2 cellular contexts compared by ENCODE assay signal in the genomic region with DNA sequence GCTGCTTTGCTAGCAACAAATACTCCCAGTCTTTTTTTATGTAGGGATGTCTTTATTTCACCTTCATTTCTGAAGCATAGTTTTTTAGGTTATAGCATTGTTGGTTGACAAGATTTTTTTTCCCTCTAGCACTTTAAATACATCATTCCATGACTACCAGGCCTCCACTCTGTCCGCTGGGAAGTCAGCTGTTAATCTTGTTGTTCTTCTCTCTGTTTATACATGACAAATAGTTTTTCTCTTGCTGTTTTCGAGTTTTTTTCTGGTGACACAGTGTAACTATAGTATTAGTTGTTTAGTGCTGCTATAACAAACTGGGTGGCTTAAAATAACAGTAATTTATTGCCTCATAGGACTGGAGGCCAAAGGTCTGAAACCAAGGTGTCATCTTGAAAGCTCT.
TF ChIP-seq lines count a peak whose summit lies in the region.

No MANE protein-coding gene starts in this region.

TF ChIP-seq in HepG2, 621 proteins besides CTCF, POLR2A, EP300 and RAD21 (continued from another document):
- no peak for TF ChIP-seq ZNF749 (CRISPR knock-in tag; IDR thresholded peaks at IDR 0.05; ENCODE audit: borderline replicate concordance)

TF ChIP-seq in WTC11, 78 proteins besides CTCF, POLR2A, EP300 and RAD21:
- peak; percentile 64; the same call in 1 of the 2 replicates for TF ChIP-seq ZNF317 (CRISPR knock-in tag; IDR thresholded peaks at IDR 0.05; ENCODE audit: borderline replicate concordance, low read depth)
- no peak for TF ChIP-seq GTF2I (CRISPR knock-in tag; conservative IDR thresholded peaks at IDR 0.05)
